8 cellular contexts compared by ENCODE assay signal in the genomic region with DNA sequence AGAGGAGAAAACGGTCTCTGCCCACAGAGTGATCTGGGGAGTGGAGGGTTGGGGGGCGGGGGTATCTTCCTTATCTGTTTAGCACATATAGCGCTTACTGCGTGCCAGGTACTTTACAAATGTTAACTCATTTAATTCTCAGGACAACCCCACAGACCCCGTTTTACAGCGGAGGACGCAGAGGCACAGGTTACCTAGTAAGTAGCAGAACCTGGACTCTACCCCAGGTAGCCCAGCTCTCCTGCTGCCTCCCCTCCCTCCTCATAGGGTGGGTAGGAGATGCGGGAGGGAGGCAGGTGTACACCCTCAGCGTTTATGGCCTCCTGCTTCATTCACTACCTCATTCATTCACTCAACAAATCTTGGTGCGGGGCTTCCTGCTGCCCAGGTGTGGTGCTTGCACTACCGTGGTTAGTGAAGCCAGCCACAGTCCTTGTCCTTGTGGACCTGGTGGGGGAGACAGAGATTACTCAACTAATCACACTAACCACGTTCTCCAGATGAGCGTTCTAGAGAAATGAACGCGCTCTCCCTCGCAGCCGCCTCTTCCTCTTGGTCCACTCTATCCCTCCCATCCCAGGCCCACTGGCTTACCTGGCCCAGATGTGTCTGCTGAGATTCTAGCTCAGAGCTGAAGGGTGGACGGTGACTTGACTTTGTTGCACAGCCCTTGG.
DNase-seq lines count a peak whose midpoint lies in the region; ATAC-seq and TF ChIP-seq lines count a peak whose summit lies in the region.

No MANE protein-coding gene starts in this region.

- peak overlapping the region; percentile 60 for H3K4me2 ChIP-seq in Loucy (ENCODE audit: low read depth, low read length, poor library complexity, severe bottlenecking)

- H3K27me3 ChIP-seq in Loucy (ENCODE audit: insufficient read depth, low read length, poor library complexity, severe bottlenecking) = no peaks in the 10 kb centered on the region
- no peaks in the 10 kb centered on the region for H3K27me3 ChIP-seq in neuron (ENCODE audit: insufficient read depth, low read length)

- H4K20me1 ChIP-seq in Loucy (ENCODE audit: insufficient read depth, low read length, poor library complexity, severe bottlenecking) = no peaks in the 10 kb centered on the region

- no peak for ATAC-seq in mucosa of descending colon
- ATAC-seq in HG02759 (IDR thresholded peaks at IDR 0.05; ENCODE audit: unreplicated experiment) = no peak
- ATAC-seq in GM18498 (IDR thresholded peaks at IDR 0.05; ENCODE audit: unreplicated experiment) = no peak

- no peak overlapping the region for H3K4me3 ChIP-seq in Loucy (ENCODE audit: low read length, poor library complexity, severe bottlenecking)
- H3K4me3 ChIP-seq in neuron (ENCODE audit: low read length) = no peak overlapping the region
- H3K4me3 ChIP-seq in mucosa of descending colon = no peak overlapping the region

- TF ChIP-seq CTCF in Loucy (conservative IDR thresholded peaks at IDR 0.05; ENCODE audit: low read length) (no peak), mucosa of descending colon (IDR thresholded peaks at IDR 0.05) (no peak)

- H3K9me3 ChIP-seq in Loucy (ENCODE audit: insufficient read depth, low read depth, low read length) (no peaks in the 10 kb centered on the region), neuron (ENCODE audit: low read length) (no peaks in the 10 kb centered on the region), mucosa of descending colon (no peaks in the 10 kb centered on the region)

- H3K79me2 ChIP-seq in Loucy (ENCODE audit: insufficient read depth, low read length) = no peaks in the 10 kb centered on the region

- H2AFZ ChIP-seq in Loucy (ENCODE audit: low read length) = no peak overlapping the region; the same call in 1 of the 2 replicates
- H2AFZ ChIP-seq in neuron (ENCODE audit: low read depth, low read length) = peak overlapping the region; percentile 26

- no peak overlapping the region for H3K9ac ChIP-seq in Loucy (ENCODE audit: low read depth, low read length, poor library complexity, severe bottlenecking)

- DNase-seq in DMS153 (lab: John Stamatoyannopoulos, UW) = peak; percentile 23
- DNase-seq in DMS153 treated with DMSO at 0.1 percent for 48 hours (lab: John Stamatoyannopoulos, UW; ENCODE audit: unreplicated experiment) = no peak
- peak; percentile 10 for DNase-seq in dermis blood vessel endothelial cell
- no peak for DNase-seq in mucosa of descending colon

- intact Hi-C loops in mucosa of descending colon (cut with DNase I, micrococcal nuclease) = loop anchor here (2.0 to 10.0 kb wide), 2 partner anchors 234 kb away; no protein-coding TSS in a partner anchor

- no peaks in the 10 kb centered on the region for H3K36me3 ChIP-seq in Loucy (ENCODE audit: insufficient read depth, low read length)
- no peaks in the 10 kb centered on the region for H3K36me3 ChIP-seq in neuron (ENCODE audit: insufficient read depth, low read length)
- H3K36me3 ChIP-seq in mucosa of descending colon (ENCODE audit: low read depth) = no peaks in the 10 kb centered on the region

- H3K4me1 ChIP-seq in Loucy (ENCODE audit: insufficient read depth, low read length, poor library complexity, severe bottlenecking) = peaks cover 2% of the 10 kb centered on the region
- H3K4me1 ChIP-seq in neuron (ENCODE audit: insufficient read depth, low read length) = peaks cover 2% of the 10 kb centered on the region
- peaks cover 6% of the 10 kb centered on the region for H3K4me1 ChIP-seq in mucosa of descending colon (ENCODE audit: low read depth)

- no peaks in the 10 kb centered on the region for H3K9me2 ChIP-seq in Loucy (replicated peaks; ENCODE audit: low read depth, low read length)

- H3F3A ChIP-seq in Loucy (ENCODE audit: low read depth) = no peaks in the 10 kb centered on the region

Comparison
In these comparisons a context has a peak if more than half of its experiments do, and no peak if none do; other contexts are left out.
1. DNase-seq: peak in DMS153 (single experiment) and dermis blood vessel endothelial cell (single experiment); none in DMS153 treated with DMSO at 0.1 percent for 48 hours (single experiment) and mucosa of descending colon (0 of 3).